In genomic region chr1:100313382-100313781, GRCh38 we compare ENCODE assay signal across 26 cellular contexts. TPM values are rescaled to one million over a fixed set of nuclear protein-coding genes. Genes with fewer than 3 reads are reported as not detected.
DNase-seq lines count a peak whose midpoint lies in the region; ATAC-seq, FAIRE-seq and TF ChIP-seq lines count a peak whose summit lies in the region.
"Had no signal": no experiment of that assay in that cellular context is flagged by ENCODE, and none has a peak within 500 bp of the region (broad histone marks: within the 10 kb centered on the region; RNA-seq: fewer than 3 reads in every experiment).

No MANE protein-coding gene starts in this region.

- no peak overlapping the region for H3K4me2 ChIP-seq in Karpas-422 (ENCODE audit: low read depth, low read length, poor library complexity, severe bottlenecking)
- no peak overlapping the region for H3K4me2 ChIP-seq in keratinocyte (ENCODE audit: control insufficient read depth, extremely low read depth, insufficient read depth, low read depth, low read length)

- H3K4me3 Mint-ChIP-seq in Calu3 (ENCODE audit: low read depth, unreplicated experiment): peak overlapping the region; percentile 55
- H3K4me3 Mint-ChIP-seq: CD8-positive, alpha-beta T cell had no signal

- peak overlapping the region; percentile 58 for H3K27ac Mint-ChIP-seq in Calu3 (ENCODE audit: unreplicated experiment)
- H3K27ac Mint-ChIP-seq: CD8-positive, alpha-beta T cell had no signal

- 67 to 76% methylated on average over 4 of the region's 4 CpGs for WGBS in thyroid gland, 2 donors

- H3K4me3 ChIP-seq in Karpas-422 (ENCODE audit: low read length) (no peak overlapping the region), bronchial epithelial cell (ENCODE audit: low read depth, low read length) (no peak overlapping the region), keratinocyte (ENCODE audit: control insufficient read depth in 2 of 3, extremely low read depth in 1 of 3, insufficient read depth in 2 of 3, low read depth in 1 of 3, low read length in 3 of 3) (no peak overlapping the region), thyroid gland (replicated peaks in 1 of 3) (no peak overlapping the region), left lung (no peak overlapping the region)
- no peak overlapping the region for H3K4me3 ChIP-seq in effector memory CD4-positive, alpha-beta T cell (ENCODE audit: insufficient read depth, low read depth, low read length, poor library complexity, severe bottlenecking)
- H3K4me3 ChIP-seq: SK-N-MC had no signal

- H2AFZ ChIP-seq in Karpas-422 (ENCODE audit: low read length): peak overlapping the region; percentile 40
- no peak overlapping the region for H2AFZ ChIP-seq in keratinocyte (ENCODE audit: control insufficient read depth, low read length)

- no peaks in the 10 kb centered on the region for H3K9me1 ChIP-seq in keratinocyte (ENCODE audit: control insufficient read depth, extremely low read depth, insufficient read depth, low read length)

- H3K27me3 ChIP-seq in Karpas-422 (ENCODE audit: low read length) (no peaks in the 10 kb centered on the region), bronchial epithelial cell (ENCODE audit: control insufficient read depth, insufficient read depth, low read length) (no peaks in the 10 kb centered on the region), keratinocyte (ENCODE audit: control insufficient read depth, extremely low read depth, insufficient read depth, low read length) (no peaks in the 10 kb centered on the region), thyroid gland (no peaks in the 10 kb centered on the region), left lung (no peaks in the 10 kb centered on the region)
- H3K27me3 ChIP-seq in effector memory CD4-positive, alpha-beta T cell (replicated peaks; ENCODE audit: control insufficient read depth, insufficient read depth, low read length, poor library complexity, severe bottlenecking): no peaks in the 10 kb centered on the region

- no peak for TF ChIP-seq POLR2A in thyroid gland (IDR thresholded peaks at IDR 0.05)

- no peak for ATAC-seq in left lung
- ATAC-seq: CD8-positive, alpha-beta T cell had no signal

- H4K20me1 ChIP-seq in Karpas-422 (ENCODE audit: insufficient read depth, low read depth, low read length) (no peaks in the 10 kb centered on the region), keratinocyte (ENCODE audit: control insufficient read depth, extremely low read depth, insufficient read depth, low read length) (no peaks in the 10 kb centered on the region)

- H3K27ac ChIP-seq in Karpas-422 (ENCODE audit: low read length): no peak overlapping the region
- H3K27ac ChIP-seq in keratinocyte (ENCODE audit: control insufficient read depth, insufficient read depth, low read length): peak overlapping the region; percentile 18
- no peak overlapping the region for H3K27ac ChIP-seq in effector memory CD4-positive, alpha-beta T cell (ENCODE audit: insufficient read depth, low read length, poor library complexity, severe bottlenecking)
- H3K27ac ChIP-seq in thyroid gland: no peak overlapping the region
- H3K27ac ChIP-seq in left lung: no peak overlapping the region
- H3K27ac ChIP-seq: SK-N-MC had no signal

- no peak overlapping the region for H3K9ac ChIP-seq in Karpas-422 (ENCODE audit: low read length)
- no peak overlapping the region for H3K9ac ChIP-seq in keratinocyte (ENCODE audit: control insufficient read depth, extremely low read depth, insufficient read depth, low read length)

- DNase-seq in Calu3 (peak; percentile 13), Karpas-422 (no peak), bronchial epithelial cell (ENCODE audit: low read depth) (peak; percentile 13), keratinocyte (ENCODE audit: low read depth, low spot score) (no peak), thyroid gland (no peak), COR-L47 (lab: John Stamatoyannopoulos, UW) (no peak), left lung (no peak)
- DNase-seq in effector memory CD4-positive, alpha-beta T cell: no peak
- DNase-seq: 8988T; AML-193; C1 segment of cervical spinal cord; CD8-positive, alpha-beta T cell; GOT3; KBM-7; MV-4-11; NCI-H1105 treated with DMSO at 0.1 percent for 48 hours; NCI-H1694; NCI-H2081 treated with DMSO at 0.1 percent for 48 hours; NCI-H2171 treated with DMSO at 0.1 percent for 48 hours; NCI-H446; NCI-H526; RPMI8226; SHP77 treated with DMSO at 0.1 percent for 48 hours had no signal

- intact Hi-C loops in Calu3 (cut with micrococcal nuclease; ENCODE audit: unreplicated experiment) (no loop called here), thyroid gland (cut with DNase I) (no loop called here), left lung (cut with DNase I) (no loop called here)

- H3K4me1 ChIP-seq in Karpas-422 (ENCODE audit: low read length) (peaks cover 20% of the 10 kb centered on the region), keratinocyte (ENCODE audit: control insufficient read depth, extremely low read depth, insufficient read depth, low read length) (no peaks in the 10 kb centered on the region), thyroid gland (no peaks in the 10 kb centered on the region), left lung (no peaks in the 10 kb centered on the region)
- H3K4me1 ChIP-seq in effector memory CD4-positive, alpha-beta T cell (ENCODE audit: control insufficient read depth, insufficient read depth, low read length, poor library complexity, severe bottlenecking): no peaks in the 10 kb centered on the region

- H3K36me3 ChIP-seq in Karpas-422 (ENCODE audit: insufficient read depth, low read length) (no peaks in the 10 kb centered on the region; the same call in 1 of the 2 replicates), bronchial epithelial cell (ENCODE audit: control insufficient read depth, insufficient read depth, low read length) (no peaks in the 10 kb centered on the region), keratinocyte (ENCODE audit: control insufficient read depth in 2 of 2, extremely low read depth in 1 of 2, insufficient read depth in 2 of 2, low read length in 2 of 2) (no peaks in the 10 kb centered on the region), thyroid gland (no peaks in the 10 kb centered on the region), left lung (no peaks in the 10 kb centered on the region)
- H3K36me3 ChIP-seq in effector memory CD4-positive, alpha-beta T cell (ENCODE audit: control insufficient read depth, insufficient read depth, low read length): no peaks in the 10 kb centered on the region

- H3K9me3 ChIP-seq in Karpas-422 (ENCODE audit: low read length) (peaks cover 10% of the 10 kb centered on the region), keratinocyte (ENCODE audit: control insufficient read depth, low read depth, low read length) (no peaks in the 10 kb centered on the region), thyroid gland (no peaks in the 10 kb centered on the region), left lung (peaks cover 0 to 19% of the 10 kb centered on the region in 2 donors)
- H3K9me3 ChIP-seq in effector memory CD4-positive, alpha-beta T cell (ENCODE audit: control insufficient read depth, low read length): no peaks in the 10 kb centered on the region

- no TSS peak for BruUV-seq in Calu3 (replicated peaks; lab: Mats Ljungman, UMichigan)

- H3K79me2 ChIP-seq in Karpas-422 (ENCODE audit: low read length) (no peaks in the 10 kb centered on the region), keratinocyte (ENCODE audit: control insufficient read depth, insufficient read depth, low read length) (no peaks in the 10 kb centered on the region)

- CTCF ChIA-PET in Calu3 (lab: Charles Lee): no interaction called here

- H3K9me3 Mint-ChIP-seq in Calu3 (ENCODE audit: low read depth, unreplicated experiment): peaks cover 3% of the 10 kb centered on the region

- peaks cover 15% of the 10 kb centered on the region for H3K4me1 Mint-ChIP-seq in Calu3 (ENCODE audit: low read depth, unreplicated experiment)

- FAIRE-seq in bronchial epithelial cell (lab: Jason Lieb, UNC) (peak; percentile 13), keratinocyte (lab: Jason Lieb, UNC) (peak; percentile 13)
- FAIRE-seq: G401.6, GM18507 had no signal

- H3K9me2 ChIP-seq in Karpas-422 (replicated peaks; ENCODE audit: insufficient read depth, low read length): no peaks in the 10 kb centered on the region

- no peaks in the 10 kb centered on the region for H3K27me3 Mint-ChIP-seq in Calu3 (ENCODE audit: unreplicated experiment)

- dilution Hi-C loops in keratinocyte (cut with MboI; ENCODE audit: extremely low pct_ligation_motif_present, low sequenced_read_pairs): no loop called here

- no peak for TF ChIP-seq CTCF in Calu3 (IDR thresholded peaks at IDR 0.05; ENCODE audit: unreplicated experiment)
- TF ChIP-seq CTCF in bronchial epithelial cell (IDR thresholded peaks at IDR 0.05; ENCODE audit: insufficient read depth, low read length, severe bottlenecking): no peak
- TF ChIP-seq CTCF in keratinocyte (optimal IDR thresholded peaks at IDR 0.05 in 1 of 3, IDR thresholded peaks at IDR 0.05 in 1 of 3, conservative IDR thresholded peaks at IDR 0.05 in 1 of 3; ENCODE audit: extremely low read depth in 1 of 3, insufficient read depth in 2 of 3, low read length in 3 of 3): no peak
- TF ChIP-seq CTCF in thyroid gland (IDR thresholded peaks at IDR 0.05): no peak
- TF ChIP-seq CTCF in left lung (IDR thresholded peaks at IDR 0.05): no peak

- H3K36me3 Mint-ChIP-seq in Calu3 (ENCODE audit: insufficient read depth, unreplicated experiment): peaks cover 8% of the 10 kb centered on the region
- H3K36me3 Mint-ChIP-seq: CD8-positive, alpha-beta T cell had no signal

RNA-seq across cellular contexts. Expression of gene CDC14A, which starts 38.9 kb away (rescaled TPM):
- 6.4 and 8.5 TPM in 2 replicates for total RNA-seq in Calu3 (2022)
- 24.7 and 25.7 TPM in 2 replicates for total RNA-seq in Karpas-422 (2014; rRNA removed; shearing (Covaris generic); ENCODE audit: low replicate concordance)
- 0.79 and 1.0 TPM in 2 replicates for total RNA-seq in bronchial epithelial cell
- polyA plus RNA-seq in keratinocyte: 1.2 to 2.2 TPM (median 2.0 TPM) in 3 replicates
- 0.17 TPM for polyA plus RNA-seq in keratinocyte (2011; ENCODE audit: low read depth)
- 1.1 and 2.4 TPM in 2 replicates for polyA plus RNA-seq in keratinocyte (2011; cell fraction: cytosol; rRNA removed)
- polyA plus RNA-seq in keratinocyte (2011; cell fraction: nucleus; rRNA removed): 2.7 and 3.4 TPM in 2 replicates
- 0.51 and 1.3 TPM in 2 replicates for polyA plus RNA-seq in keratinocyte (2012; ENCODE audit: low replicate concordance)
- 0.36 to 3.0 TPM (median 1.6 TPM) in 3 replicates for polyA minus RNA-seq in keratinocyte
- 0.38 TPM for polyA minus RNA-seq in keratinocyte (2011; cell fraction: cytosol; rRNA and poly(A)+ RNA removed)
- 5.7 and 9.3 TPM in 2 replicates for polyA minus RNA-seq in keratinocyte (2011; cell fraction: nucleus; rRNA and poly(A)+ RNA removed)
- total RNA-seq in thyroid gland: 10 to 100 TPM; 17.1 to 32.8 (median 28.0) TPM
- 10 to 100 TPM in 1 of 2 donors, 1 to 10 TPM in 1; 8.9 to 13.9 TPM for total RNA-seq in left lung

RNA-seq across cellular contexts. Expression of gene RTCA, which starts 47.4 kb away (rescaled TPM):
- total RNA-seq in Calu3 (2022) (21.7 and 25.7 TPM in 2 replicates), bronchial epithelial cell (44.3 and 64.0 TPM in 2 replicates), thyroid gland (10 to 100 TPM; 13.6 to 29.0 (median 21.1) TPM), left lung (10 to 100 TPM; 37.1 to 38.7 TPM)
- 59.5 and 77.0 TPM in 2 replicates for total RNA-seq in Karpas-422 (2014; rRNA removed; shearing (Covaris generic); ENCODE audit: low replicate concordance)
- 31.6 to 52.0 TPM (median 33.6 TPM) in 3 replicates for polyA plus RNA-seq in keratinocyte
- 51.2 TPM for polyA plus RNA-seq in keratinocyte (2011; ENCODE audit: low read depth)
- 36.2 and 63.7 TPM in 2 replicates for polyA plus RNA-seq in keratinocyte (2011; cell fraction: cytosol; rRNA removed)
- 38.1 and 43.1 TPM in 2 replicates for polyA plus RNA-seq in keratinocyte (2011; cell fraction: nucleus; rRNA removed)
- 30.6 and 38.5 TPM in 2 replicates for polyA plus RNA-seq in keratinocyte (2012; ENCODE audit: low replicate concordance)
- 10.6 to 27.4 TPM (median 17.4 TPM) in 3 replicates for polyA minus RNA-seq in keratinocyte
- 24.9 TPM for polyA minus RNA-seq in keratinocyte (2011; cell fraction: cytosol; rRNA and poly(A)+ RNA removed)
- 20.7 and 25.4 TPM in 2 replicates for polyA minus RNA-seq in keratinocyte (2011; cell fraction: nucleus; rRNA and poly(A)+ RNA removed)

Comparison
In these comparisons a context has a peak if more than half of its experiments do, and no peak if none do; other contexts are left out.
1. DNase-seq: peak in Calu3 (single experiment) and bronchial epithelial cell (single experiment); none in Karpas-422 (single experiment), keratinocyte (single experiment), effector memory CD4-positive, alpha-beta T cell (0 of 3), thyroid gland (0 of 2), COR-L47 (single experiment) and left lung (0 of 2).